ENCODE assay signal across 9 cellular contexts in genomic region chr12:57460457-57461325, GRCh38. TPM values are rescaled to one million over a fixed set of nuclear protein-coding genes. Genes with fewer than 3 reads are reported as not detected.
DNase-seq lines count a peak whose midpoint lies in the region; FAIRE-seq and TF ChIP-seq lines count a peak whose summit lies in the region.
"Had no signal": no experiment of that assay in that cellular context is flagged by ENCODE, and none has a peak within 500 bp of the region (broad histone marks: within the 10 kb centered on the region; RNA-seq: fewer than 3 reads in every experiment).

No MANE protein-coding gene starts in this region.

- CTCF ChIA-PET in CD4-positive, alpha-beta memory T cell (lab: Charles Lee; ENCODE audit: partially characterized antibody) = interaction anchor here (0.8 to 9.6 kb wide), 8 partner anchors 10 to 196 kb away, joined by 3 to 204 read pairs (median 12); partner anchors contain the start of genes ARHGAP9 and DCTN2

- no peaks in the 10 kb centered on the region for H3K9me2 ChIP-seq in Loucy (replicated peaks; ENCODE audit: low read depth, low read length)

- H2AFZ ChIP-seq in Loucy (ENCODE audit: low read length) (peak overlapping the region; percentile 12; the same call in 1 of the 2 replicates), neuron (ENCODE audit: low read depth, low read length) (no peak overlapping the region)

- no peak overlapping the region for H3K27ac ChIP-seq in CD4-positive, alpha-beta memory T cell (ENCODE audit: low read depth, low read length)

- no peaks in the 10 kb centered on the region for H3K9me3 Mint-ChIP-seq in CD4-positive, alpha-beta memory T cell
- no peaks in the 10 kb centered on the region for H3K9me3 Mint-ChIP-seq in dendritic cell treated with granulocyte-macrophage colony-stimulating factor and Interleukin-4, amounts not matched to agents 40 ng/mL and 50 ng/mL, for 4 days

- peak overlapping the region; percentile 90 for H3K9ac ChIP-seq in Loucy (ENCODE audit: low read depth, low read length, poor library complexity, severe bottlenecking)

- no peaks in the 10 kb centered on the region for H3K36me3 ChIP-seq in CD4-positive, alpha-beta memory T cell (ENCODE audit: insufficient read depth, low read length)
- H3K36me3 ChIP-seq in Loucy (ENCODE audit: insufficient read depth, low read length) (no peaks in the 10 kb centered on the region), neuron (ENCODE audit: insufficient read depth, low read length) (no peaks in the 10 kb centered on the region)

- no peaks in the 10 kb centered on the region for H3K79me2 ChIP-seq in Loucy (ENCODE audit: insufficient read depth, low read length)

- POLR2A ChIA-PET in CD4-positive, alpha-beta memory T cell (lab: Charles Lee; ENCODE audit: partially characterized antibody) = interaction anchor here (0.5 to 9.6 kb wide), 7 partner anchors 9 to 160 kb away, joined by 3 to 225 read pairs (median 6); partner anchors contain the start of genes ARHGAP9, DDIT3 and MARS1

- peaks cover 7 to 20% of the 10 kb centered on the region in 2 donors for H3K27me3 Mint-ChIP-seq in CD4-positive, alpha-beta memory T cell
- peaks cover 41% of the 10 kb centered on the region for H3K27me3 Mint-ChIP-seq in dendritic cell treated with granulocyte-macrophage colony-stimulating factor and Interleukin-4, amounts not matched to agents 40 ng/mL and 50 ng/mL, for 4 days

- peak overlapping the region in 1 of 2 donors; percentile 59 for H3K4me3 ChIP-seq in CD4-positive, alpha-beta memory T cell (ENCODE audit: low read length in 2 of 2)
- H3K4me3 ChIP-seq in Loucy (ENCODE audit: low read length, poor library complexity, severe bottlenecking) (peak overlapping the region; percentile 78), neuron (ENCODE audit: low read length) (peak overlapping the region; percentile 52)

- H3K36me3 Mint-ChIP-seq in CD4-positive, alpha-beta memory T cell = peaks cover 0 to 5% of the 10 kb centered on the region in 2 donors
- no peaks in the 10 kb centered on the region for H3K36me3 Mint-ChIP-seq in dendritic cell treated with granulocyte-macrophage colony-stimulating factor and Interleukin-4, amounts not matched to agents 40 ng/mL and 50 ng/mL, for 4 days (ENCODE audit: low read depth)

- H4K20me1 ChIP-seq in Loucy (ENCODE audit: insufficient read depth, low read length, poor library complexity, severe bottlenecking) = no peaks in the 10 kb centered on the region

- H3K9me3 ChIP-seq in CD4-positive, alpha-beta memory T cell (ENCODE audit: control insufficient read depth in 1 of 2, low read length in 2 of 2) = no peaks in the 10 kb centered on the region
- H3K9me3 ChIP-seq in Loucy (ENCODE audit: insufficient read depth, low read depth, low read length) (no peaks in the 10 kb centered on the region), neuron (ENCODE audit: low read length) (no peaks in the 10 kb centered on the region)

- peaks cover 12% of the 10 kb centered on the region for H3K27me3 ChIP-seq in CD4-positive, alpha-beta memory T cell (ENCODE audit: insufficient read depth, low read length)
- no peaks in the 10 kb centered on the region for H3K27me3 ChIP-seq in Loucy (ENCODE audit: insufficient read depth, low read length, poor library complexity, severe bottlenecking)
- no peaks in the 10 kb centered on the region for H3K27me3 ChIP-seq in neuron (ENCODE audit: insufficient read depth, low read length)

- intact Hi-C loops in CD4-positive, alpha-beta memory T cell (cut with micrococcal nuclease) = loop anchor here (5.0 kb wide), 2 partner anchors 153 to 282 kb away; no protein-coding TSS in a partner anchor
- intact Hi-C loops in dendritic cell treated with granulocyte-macrophage colony-stimulating factor and Interleukin-4, amounts not matched to agents 40 ng/mL and 50 ng/mL, for 4 days (cut with micrococcal nuclease) = no loop called here

- H3K27ac Mint-ChIP-seq in CD4-positive, alpha-beta memory T cell = peak overlapping the region; percentile 1 to 81 (median 60)
- peak overlapping the region; percentile 95 for H3K27ac Mint-ChIP-seq in dendritic cell treated with granulocyte-macrophage colony-stimulating factor and Interleukin-4, amounts not matched to agents 40 ng/mL and 50 ng/mL, for 4 days

- no peak for TF ChIP-seq POLR2A in GM12892 (IDR thresholded peaks at IDR 0.05; ENCODE audit: low read depth, low read length)

- no peak for FAIRE-seq in GM12892 (lab: Jason Lieb, UNC)

- peaks cover 26 to 69% (median 37%) of the 10 kb centered on the region in 4 donors for H3K4me1 Mint-ChIP-seq in CD4-positive, alpha-beta memory T cell
- H3K4me1 Mint-ChIP-seq in dendritic cell treated with granulocyte-macrophage colony-stimulating factor and Interleukin-4, amounts not matched to agents 40 ng/mL and 50 ng/mL, for 4 days (ENCODE audit: low read depth) = peaks cover 67% of the 10 kb centered on the region

- peak overlapping the region; percentile 74 to 94 (median 86) for H3K4me3 Mint-ChIP-seq in CD4-positive, alpha-beta memory T cell
- H3K4me3 Mint-ChIP-seq in dendritic cell treated with granulocyte-macrophage colony-stimulating factor and Interleukin-4, amounts not matched to agents 40 ng/mL and 50 ng/mL, for 4 days = peak overlapping the region; percentile 85

- peak; percentile 17; the same call in 1 of the 2 replicates for TF ChIP-seq CTCF in Loucy (conservative IDR thresholded peaks at IDR 0.05; ENCODE audit: low read length)

- peaks cover 40% of the 10 kb centered on the region for H3K4me1 ChIP-seq in CD4-positive, alpha-beta memory T cell (ENCODE audit: insufficient read depth, low read length)
- H3K4me1 ChIP-seq in Loucy (ENCODE audit: insufficient read depth, low read length, poor library complexity, severe bottlenecking) (peaks cover 28% of the 10 kb centered on the region), neuron (ENCODE audit: insufficient read depth, low read length) (peaks cover 26% of the 10 kb centered on the region)

- peak in 3 of 5 donors; percentile 17 to 29 (median 20) for DNase-seq in CD4-positive, alpha-beta memory T cell
- DNase-seq in 8988T (no peak), NCI-H526 treated with DMSO at 0.1 percent for 48 hours (lab: John Stamatoyannopoulos, UW) (no peak), COLO668 (lab: John Stamatoyannopoulos, UW; ENCODE audit: unreplicated experiment) (no peak), GM12892 (ENCODE audit: insufficient read length) (no peak)

- H3F3A ChIP-seq in Loucy (ENCODE audit: low read depth) = peaks cover 2% of the 10 kb centered on the region; the same call in 1 of the 2 replicates

- peak overlapping the region; percentile 82 for H3K4me2 ChIP-seq in Loucy (ENCODE audit: low read depth, low read length, poor library complexity, severe bottlenecking)

RNA-seq across cellular contexts. Expression of gene GLI1, which starts 1.1 kb away (rescaled TPM):
- under 1 TPM; 0.30 to 0.35 TPM for total RNA-seq in CD4-positive, alpha-beta memory T cell
- not detected for polyA plus RNA-seq in CD4-positive, alpha-beta memory T cell
- polyA plus RNA-seq in GM12892 (2012; ENCODE audit: missing spikeins) = 0.38 TPM

RNA-seq across cellular contexts. Expression of gene INHBE, which starts 5.6 kb away (rescaled TPM):
- total RNA-seq in CD4-positive, alpha-beta memory T cell = not detected
- not detected for polyA plus RNA-seq in CD4-positive, alpha-beta memory T cell
- polyA plus RNA-seq in GM12892 (2012; ENCODE audit: missing spikeins) = 1.3 TPM
- total RNA-seq: glomerular endothelial cell had no signal

RNA-seq across cellular contexts. Expression of gene ARHGAP9, which starts 19.0 kb away (rescaled TPM):
- total RNA-seq in CD4-positive, alpha-beta memory T cell = 100 to 1,000 TPM; 266 to 278 TPM
- 100 to 1,000 TPM; 206 to 216 TPM for polyA plus RNA-seq in CD4-positive, alpha-beta memory T cell
- polyA plus RNA-seq in GM12892 (2012; ENCODE audit: missing spikeins) = 55.0 TPM

RNA-seq across cellular contexts. Expression of gene INHBC, which starts 26.1 kb away (rescaled TPM):
- total RNA-seq in CD4-positive, alpha-beta memory T cell = not detected
- not detected for polyA plus RNA-seq in CD4-positive, alpha-beta memory T cell
- polyA plus RNA-seq in GM12892 (2012; ENCODE audit: missing spikeins) = not detected
- total RNA-seq: glomerular endothelial cell had no signal

RNA-seq across cellular contexts. Expression of gene MARS1, which starts 27.2 kb away (rescaled TPM):
- total RNA-seq in CD4-positive, alpha-beta memory T cell = 100 to 1,000 TPM; 224 to 242 TPM
- 100 to 1,000 TPM in 1 of 2 donors, 10 to 100 TPM in 1; 84.8 to 114 TPM for polyA plus RNA-seq in CD4-positive, alpha-beta memory T cell
- 88.4 TPM for polyA plus RNA-seq in GM12892 (2012; ENCODE audit: missing spikeins)

Comparison
In these comparisons a context has a peak if more than half of its experiments do, and no peak if none do; other contexts are left out.
1. DNase-seq: peak in CD4-positive, alpha-beta memory T cell (3 of 5); none in 8988T (single experiment), NCI-H526 treated with DMSO at 0.1 percent for 48 hours (single experiment), COLO668 (single experiment) and GM12892 (single experiment).